ENCODE assay signal across 13 cellular contexts in genomic region chr1:32647308-32648134, GRCh38. TPM values are rescaled to one million over a fixed set of nuclear protein-coding genes. Genes with fewer than 3 reads are reported as not detected.
DNase-seq lines count a peak whose midpoint lies in the region; ATAC-seq and TF ChIP-seq lines count a peak whose summit lies in the region.
"Had no signal": no experiment of that assay in that cellular context is flagged by ENCODE, and none has a peak within 500 bp of the region (broad histone marks: within the 10 kb centered on the region; RNA-seq: fewer than 3 reads in every experiment).

No MANE protein-coding gene starts in this region.

- H3K9me3 Mint-ChIP-seq in activated naive CD8-positive, alpha-beta T cell treated with anti-CD3 and anti-CD28 coated beads for 36 hours = no peaks in the 10 kb centered on the region
- no peaks in the 10 kb centered on the region for H3K9me3 Mint-ChIP-seq in neural crest cell

- peak overlapping the region; percentile 67 for H3K27ac Mint-ChIP-seq in activated naive CD8-positive, alpha-beta T cell treated with anti-CD3 and anti-CD28 coated beads for 36 hours
- no peak overlapping the region for H3K27ac Mint-ChIP-seq in neural crest cell (ENCODE audit: unreplicated experiment)

- no peak for TF ChIP-seq CTCF in neural crest cell (conservative IDR thresholded peaks at IDR 0.05)

- H3K4me3 Mint-ChIP-seq in activated naive CD8-positive, alpha-beta T cell treated with anti-CD3 and anti-CD28 coated beads for 36 hours = peak overlapping the region; percentile 63
- peak overlapping the region; percentile 87 for H3K4me3 Mint-ChIP-seq in neural crest cell

- peak; percentile 9 to 31 for DNase-seq in activated CD4-positive, alpha-beta T cell treated with anti-CD3 and anti-CD28 coated beads for 4 hours
- no peak for DNase-seq in activated CD4-positive, alpha-beta T cell treated with anti-CD3 and anti-CD28 coated beads, Interleukin-2, amount 50 U/mL, for 1 hour
- DNase-seq in NAMALWA (ENCODE audit: low spot score) (peak; percentile 39), neural crest cell (ENCODE audit: low read depth, low spot score) (no peak)
- no peak for DNase-seq in activated naive CD8-positive, alpha-beta T cell treated with anti-CD3 and anti-CD28 coated beads for 36 hours
- no peak for DNase-seq in activated naive CD4-positive, alpha-beta T cell (lab: John Stamatoyannopoulos, UW)
- DNase-seq: amygdala, DMS 273 treated with DMSO at 0.1 percent for 48 hours, NCI-H1105 had no signal

- H3K27me3 Mint-ChIP-seq in activated naive CD8-positive, alpha-beta T cell treated with anti-CD3 and anti-CD28 coated beads for 36 hours = no peaks in the 10 kb centered on the region
- H3K27me3 Mint-ChIP-seq in neural crest cell (ENCODE audit: low read depth) = no peaks in the 10 kb centered on the region

- peaks cover 33% of the 10 kb centered on the region for H3K36me3 Mint-ChIP-seq in activated naive CD8-positive, alpha-beta T cell treated with anti-CD3 and anti-CD28 coated beads for 36 hours
- H3K36me3 Mint-ChIP-seq in neural crest cell (ENCODE audit: low read depth) = no peaks in the 10 kb centered on the region

- ATAC-seq in GM21619 (IDR thresholded peaks at IDR 0.05; ENCODE audit: unreplicated experiment) (no peak), HG03460 (IDR thresholded peaks at IDR 0.05; ENCODE audit: unreplicated experiment) (no peak)
- ATAC-seq: activated CD4-positive, CD25-positive, alpha-beta regulatory T cell treated with anti-CD3 and anti-CD28 coated beads, Interleukin-2, amount 50 U/mL, for 24 hours; gastroesophageal sphincter had no signal

- peaks cover 21% of the 10 kb centered on the region for H3K4me1 Mint-ChIP-seq in activated naive CD8-positive, alpha-beta T cell treated with anti-CD3 and anti-CD28 coated beads for 36 hours
- peaks cover 31% of the 10 kb centered on the region for H3K4me1 Mint-ChIP-seq in neural crest cell

RNA-seq across cellular contexts. Expression of gene ZBTB8OS, which starts 2.8 kb away (rescaled TPM):
- total RNA-seq in activated naive CD8-positive, alpha-beta T cell treated with anti-CD3 and anti-CD28 coated beads for 36 hours = 10 to 100 TPM; 64.5 to 69.9 TPM
- 49.1 and 53.1 TPM in 2 replicates for total RNA-seq in neural crest cell

RNA-seq across cellular contexts. Expression of gene RBBP4, which starts 3.5 kb away (rescaled TPM):
- 100 to 1,000 TPM; 313 to 317 TPM for total RNA-seq in activated naive CD8-positive, alpha-beta T cell treated with anti-CD3 and anti-CD28 coated beads for 36 hours
- 492 and 494 TPM in 2 replicates for total RNA-seq in neural crest cell

RNA-seq across cellular contexts. Expression of gene SYNC, which starts 55.0 kb away (rescaled TPM):
- total RNA-seq in activated naive CD8-positive, alpha-beta T cell treated with anti-CD3 and anti-CD28 coated beads for 36 hours = not detected
- 0.12 TPM in 1 of 2 replicates, not detected in the other for total RNA-seq in neural crest cell

Comparison
In these comparisons a context has a peak if more than half of its experiments do, and no peak if none do; other contexts are left out.
1. DNase-seq: peak in activated CD4-positive, alpha-beta T cell treated with anti-CD3 and anti-CD28 coated beads for 4 hours (2 of 2) and NAMALWA (single experiment); none in activated CD4-positive, alpha-beta T cell treated with anti-CD3 and anti-CD28 coated beads, Interleukin-2, amount 50 U/mL, for 1 hour (single experiment), activated naive CD8-positive, alpha-beta T cell treated with anti-CD3 and anti-CD28 coated beads for 36 hours (single experiment), neural crest cell (single experiment) and activated naive CD4-positive, alpha-beta T cell (0 of 4).